ENCODE assay signal across 31 cellular contexts in the genomic region with DNA sequence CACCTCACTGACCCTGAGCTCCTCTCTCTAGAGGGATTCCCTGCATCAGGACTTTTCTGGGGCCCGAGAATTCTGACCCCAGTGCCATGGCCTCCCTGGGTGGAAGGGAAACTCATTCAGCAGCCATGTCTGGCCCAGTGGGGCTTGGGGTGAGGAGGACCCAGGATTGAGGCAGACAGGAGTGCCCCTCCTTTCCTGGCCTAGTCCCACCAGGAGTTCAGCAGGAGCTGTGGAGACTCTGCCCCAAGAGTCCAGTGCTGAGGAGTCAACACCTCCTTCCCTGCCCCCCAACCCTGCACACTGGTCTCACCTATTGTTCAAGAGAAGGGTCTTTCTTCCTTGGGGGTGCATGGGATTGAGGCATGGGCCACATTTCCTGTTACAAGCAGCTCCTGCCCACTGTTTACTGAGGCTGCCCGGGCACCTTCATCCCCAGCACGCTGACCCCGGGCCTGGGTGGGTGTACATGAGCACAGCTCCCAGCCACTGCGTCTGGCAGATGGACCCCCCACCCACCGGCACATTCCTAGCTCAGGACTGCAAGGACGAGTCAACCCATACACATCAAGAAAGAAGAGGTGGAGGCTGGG. TPM values are rescaled to one million over a fixed set of nuclear protein-coding genes. Genes with fewer than 3 reads are reported as not detected.
"Had no signal": no experiment of that assay in that cellular context is flagged by ENCODE, and none has a peak within 500 bp of the region (broad histone marks: within the 10 kb centered on the region; RNA-seq: fewer than 3 reads in every experiment).

No MANE protein-coding gene starts in this region.

- ATAC-seq: activated CD4-positive, alpha-beta T cell treated with anti-CD3 and anti-CD28 coated beads for 36 hours; activated CD8-positive, alpha-beta T cell treated with anti-CD3 and anti-CD28 coated beads, Interleukin-2, amount 10 ng/mL, durations not matched to agents 7 days and 5 days; PC-3 had no signal

- H3K4me2 ChIP-seq: SK-N-SH had no signal

- H3K27me3 ChIP-seq: brain microvascular endothelial cell, Peyer's patch, SJSA1 had no signal

- H3K27ac ChIP-seq: brain microvascular endothelial cell, Peyer's patch, SJSA1 had no signal

- DNase-seq: activated CD4-positive, alpha-beta T cell treated with anti-CD3 and anti-CD28 coated beads for 36 hours; activated CD4-positive, alpha-beta T cell treated with anti-CD3 and anti-CD28 coated beads, Interleukin-2, amount 10 ng/mL, durations not matched to agents 7 days and 5 days; activated CD4-positive, alpha-beta T cell treated with anti-CD3 and anti-CD28 coated beads, Interleukin-2, amount 50 U/mL, for 48 hours; activated CD8-positive, alpha-beta T cell treated with anti-CD3 and anti-CD28 coated beads, Interleukin-2, amount 10 ng/mL, durations not matched to agents 7 days and 5 days; activated naive CD4-positive, alpha-beta T cell treated with anti-CD3 and anti-CD28 coated beads, Interleukin-2, amount 50 U/mL, for 16 hours; activated naive CD8-positive, alpha-beta T cell treated with anti-CD3 and anti-CD28 coated beads for 36 hours; activated T-cell treated with anti-CD3 and anti-CD28 coated beads, Interleukin-2, amount 50 U/mL, for 24 hours; amniotic stem cell; aorta; brain microvascular endothelial cell; Karpas-422; KBM-7; NCI-H1092; NCI-H1436 treated with DMSO at 0.1 percent for 48 hours; NCI-H1694 treated with DMSO at 0.1 percent for 48 hours; NCI-H2029 treated with DMSO at 0.1 percent for 48 hours; NCI-H2107; NCI-H2171; NCI-H510A; NCI-H526; NCI-H748 treated with DMSO at 0.1 percent for 48 hours; NK-92 treated with Interleukin-12 subunit alpha and Interleukin-12 subunit beta, amount 100 ng/mL, for 24 hours; PC-3; Peyer's patch; RPMI8226; SHP77 treated with DMSO at 0.1 percent for 48 hours; SK-N-SH had no signal

- FAIRE-seq: TTC549 had no signal

- H3K4me1 ChIP-seq: Peyer's patch had no signal

- H3K9me3 ChIP-seq: Peyer's patch, SJSA1, SK-N-SH had no signal

- H3K9ac ChIP-seq: SK-N-SH had no signal

- H3K4me3 ChIP-seq: Peyer's patch, SJSA1 had no signal

- H3K36me3 ChIP-seq: brain microvascular endothelial cell, Peyer's patch had no signal

RNA-seq across cellular contexts. Expression of a gene that starts 33.9 kb away (rescaled TPM):
- total RNA-seq: activated CD4-positive, alpha-beta T cell treated with anti-CD3 and anti-CD28 coated beads for 36 hours; activated CD4-positive, alpha-beta T cell treated with anti-CD3 and anti-CD28 coated beads, Interleukin-2, amount 10 ng/mL, durations not matched to agents 7 days and 5 days; activated CD8-positive, alpha-beta T cell treated with anti-CD3 and anti-CD28 coated beads, Interleukin-2, amount 10 ng/mL, durations not matched to agents 7 days and 5 days; activated naive CD8-positive, alpha-beta T cell treated with anti-CD3 and anti-CD28 coated beads for 36 hours; activated T-helper 2 cell treated with anti-CD3 and anti-CD28 coated beads, Interferon-gamma antibody, Interleukin-2, Interleukin-4, amounts not matched to agents 10 μg/mL and 5 μg/mL and 100 μg/mL, durations not matched to agents 14 hours and 24 hours and 36 hours; MCF 10A; PC-3; Peyer's patch had no signal
